ENCODE assay signal across 9 cellular contexts in genomic region chr21:42156690-42157605, GRCh38.
A peak's percentile ranks its signal among the peaks of the same experiment; 100 is the strongest.
DNase-seq lines count a peak whose midpoint lies in the region.
"Had no signal": no experiment of that assay in that cellular context is flagged by ENCODE, and none has a peak within 500 bp of the region (broad histone marks: within the 10 kb centered on the region; RNA-seq: fewer than 3 reads in every experiment).

No MANE protein-coding gene starts in this region.

- DNase-seq in COR-L47 (lab: John Stamatoyannopoulos, UW) (peak; percentile 63), NCI-H2029 treated with DMSO at 0.1 percent for 48 hours (lab: John Stamatoyannopoulos, UW) (peak; percentile 35), T47D (ENCODE audit: low read depth in 1 of 2, low spot score in 1 of 2) (peak; percentile 42 to 60), midbrain (lab: John Stamatoyannopoulos, UW) (peak; percentile 95), Kasumi-1 (lab: John Stamatoyannopoulos, UW) (no peak), HK-2 (ENCODE audit: unreplicated experiment) (no peak)
- no peak for DNase-seq in stimulated activated naive CD4-positive, alpha-beta T cell (lab: John Stamatoyannopoulos, UW)
- no peak for DNase-seq in activated CD4-positive, alpha-beta T cell treated with anti-CD3 and anti-CD28 coated beads, Interleukin-2, amount 50 U/mL, for 48 hours
- DNase-seq: NCI-H1436 had no signal

- in situ Hi-C loops in T47D (cut with HindIII; ENCODE audit: low pct_unique_long_range_greater_than_20kb, low sequenced_read_pairs) = no loop called here

Comparison
In these comparisons a context has a peak if more than half of its experiments do, and no peak if none do; other contexts are left out.
1. DNase-seq: peak in COR-L47 (single experiment), NCI-H2029 treated with DMSO at 0.1 percent for 48 hours (single experiment), T47D (2 of 2) and midbrain (single experiment); none in Kasumi-1 (0 of 2), HK-2 (single experiment), stimulated activated naive CD4-positive, alpha-beta T cell (0 of 6) and activated CD4-positive, alpha-beta T cell treated with anti-CD3 and anti-CD28 coated beads, Interleukin-2, amount 50 U/mL, for 48 hours (0 of 2).